In the genomic region with DNA sequence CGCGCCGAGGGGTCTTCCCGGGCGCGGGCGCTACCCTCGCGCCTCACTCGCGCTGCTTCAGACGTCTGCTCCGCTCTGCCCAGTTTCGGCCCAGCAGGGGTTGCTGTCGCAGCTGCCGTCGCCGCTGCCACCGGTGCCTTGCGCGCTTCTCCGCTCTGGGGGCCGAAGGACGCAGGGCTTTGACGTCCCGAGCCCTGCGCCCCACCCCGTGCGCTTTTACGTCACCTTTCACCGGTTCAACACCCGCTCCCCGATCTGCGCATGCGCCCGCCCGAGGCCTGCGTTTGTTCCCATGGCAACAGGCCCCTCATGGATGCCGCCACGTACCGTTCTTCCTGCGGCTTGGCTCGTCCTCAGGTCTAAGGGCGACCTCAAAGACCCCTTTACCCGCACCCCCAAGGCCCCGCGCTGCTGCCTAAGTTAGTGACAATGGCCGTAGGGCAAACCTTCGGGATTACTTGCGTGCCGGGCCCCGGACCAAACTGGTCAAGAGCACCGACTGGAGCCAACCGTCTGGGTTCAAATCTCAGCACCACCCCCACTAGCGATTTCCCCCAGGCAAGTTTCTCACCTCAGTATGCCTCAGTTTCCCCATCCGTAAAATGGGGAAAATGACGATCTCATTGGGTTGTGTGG, we compare ENCODE assay signal across 8 cellular contexts. TPM values are rescaled to one million over a fixed set of nuclear protein-coding genes. Genes with fewer than 3 reads are reported as not detected.
A peak's percentile ranks its signal among the peaks of the same experiment; 100 is the strongest.
DNase-seq lines count a peak whose midpoint lies in the region; ATAC-seq lines count a peak whose summit lies in the region.

No MANE protein-coding gene starts in this region.

- H3K4me3 ChIP-seq in esophagus (ENCODE audit: low read depth in 1 of 2, low read length in 2 of 2) (peak overlapping the region; percentile 57 to 73), mucosa of stomach (ENCODE audit: low read length) (peak overlapping the region; percentile 67)

- H3K36me3 ChIP-seq in esophagus (ENCODE audit: control insufficient read depth in 2 of 2, insufficient read depth in 2 of 2, low read length in 1 of 2): no peaks in the 10 kb centered on the region
- no peaks in the 10 kb centered on the region for H3K36me3 ChIP-seq in mucosa of stomach (ENCODE audit: control insufficient read depth, insufficient read depth, low read length)

- H3K4me1 ChIP-seq in esophagus (ENCODE audit: control insufficient read depth in 2 of 2, insufficient read depth in 2 of 2, low read length in 1 of 2) (peaks cover 10 to 26% of the 10 kb centered on the region in 2 donors), mucosa of stomach (ENCODE audit: control insufficient read depth, insufficient read depth, low read length) (peaks cover 37% of the 10 kb centered on the region)

- H3K4me1 Mint-ChIP-seq in IgD-negative memory B cell: peaks cover 18 to 21% (median 19%) of the 10 kb centered on the region in 3 donors

- peak overlapping the region; percentile 98 to 99 (median 98) for H3K27ac Mint-ChIP-seq in IgD-negative memory B cell

- no peaks in the 10 kb centered on the region for H3K27me3 ChIP-seq in esophagus (ENCODE audit: control insufficient read depth in 1 of 2, insufficient read depth in 2 of 2, low read length in 2 of 2)
- H3K27me3 ChIP-seq in mucosa of stomach (ENCODE audit: control insufficient read depth, insufficient read depth, low read length): no peaks in the 10 kb centered on the region

- peak overlapping the region; percentile 97 to 99 for H3K27ac ChIP-seq in esophagus (ENCODE audit: low read depth in 2 of 2, low read length in 1 of 2)

- peak overlapping the region; percentile 87 for H3K9ac ChIP-seq in mucosa of stomach (ENCODE audit: low read length)

- H3K36me3 Mint-ChIP-seq in IgD-negative memory B cell: peaks cover 3% of the 10 kb centered on the region

- peak overlapping the region; percentile 87 to 97 (median 92) for H3K4me3 Mint-ChIP-seq in IgD-negative memory B cell

- peak; percentile 97 for DNase-seq in DMS114 treated with DMSO at 0.1 percent for 48 hours (lab: John Stamatoyannopoulos, UW; ENCODE audit: unreplicated experiment)
- DNase-seq in OCI-M1 (lab: John Stamatoyannopoulos, UW): peak; percentile 96
- peak; percentile 98 for DNase-seq in activated T-cell treated with anti-CD3 and anti-CD28 coated beads, Interleukin-2, amount 50 U/mL, for 1 hour
- DNase-seq in stimulated activated CD8-positive, alpha-beta memory T cell treated with anti-CD3 and anti-CD28 coated beads, Interleukin-4, amount 100 ng/mL, for 48 hours: peak; percentile 100

- H3K9me3 Mint-ChIP-seq in IgD-negative memory B cell: no peaks in the 10 kb centered on the region

- WGBS in esophagus, 2 donors: 1% methylated on average over 57 of the region's 57 CpGs

- peak; percentile 35 for ATAC-seq in GM21576 (IDR thresholded peaks at IDR 0.05; ENCODE audit: unreplicated experiment)

- H3K27me3 Mint-ChIP-seq in IgD-negative memory B cell: peaks cover 6% of the 10 kb centered on the region

- peaks cover 0 to 2% of the 10 kb centered on the region in 2 donors for H3K9me3 ChIP-seq in esophagus (ENCODE audit: control insufficient read depth in 2 of 2, insufficient read depth in 1 of 2, low read depth in 1 of 2, low read length in 1 of 2)
- H3K9me3 ChIP-seq in mucosa of stomach (ENCODE audit: control insufficient read depth, low read length): no peaks in the 10 kb centered on the region

RNA-seq across cellular contexts. Expression of a gene that starts 0.6 kb away (rescaled TPM):
- 133 TPM for polyA plus RNA-seq in IgD-negative memory B cell
- 10 to 100 TPM; 49.4 to 52.2 TPM for polyA plus RNA-seq in esophagus

RNA-seq across cellular contexts. Expression of a gene that starts 3.4 kb away (rescaled TPM):
- polyA plus RNA-seq in IgD-negative memory B cell (40.6 TPM), esophagus (10 to 100 TPM; 18.2 to 29.3 TPM)

RNA-seq across cellular contexts. Expression of a gene that starts 14.6 kb away (rescaled TPM):
- not detected for polyA plus RNA-seq in IgD-negative memory B cell
- not detected for polyA plus RNA-seq in esophagus

RNA-seq across cellular contexts. Expression of a gene that starts 25.8 kb away (rescaled TPM):
- polyA plus RNA-seq in IgD-negative memory B cell: 158 TPM
- 10 to 100 TPM; 34.1 to 41.5 TPM for polyA plus RNA-seq in esophagus

RNA-seq across cellular contexts. Expression of a gene that starts 39.6 kb away (rescaled TPM):
- polyA plus RNA-seq in IgD-negative memory B cell (272 TPM), esophagus (100 to 1,000 TPM; 154 to 160 TPM)

Comparison
In these comparisons a context has a peak if more than half of its experiments do, and no peak if none do; other contexts are left out.
1. Peak in every context shown above with its lines: DNase-seq, ATAC-seq, H3K4me3 ChIP-seq and H3K27ac ChIP-seq.